In the genomic region with DNA sequence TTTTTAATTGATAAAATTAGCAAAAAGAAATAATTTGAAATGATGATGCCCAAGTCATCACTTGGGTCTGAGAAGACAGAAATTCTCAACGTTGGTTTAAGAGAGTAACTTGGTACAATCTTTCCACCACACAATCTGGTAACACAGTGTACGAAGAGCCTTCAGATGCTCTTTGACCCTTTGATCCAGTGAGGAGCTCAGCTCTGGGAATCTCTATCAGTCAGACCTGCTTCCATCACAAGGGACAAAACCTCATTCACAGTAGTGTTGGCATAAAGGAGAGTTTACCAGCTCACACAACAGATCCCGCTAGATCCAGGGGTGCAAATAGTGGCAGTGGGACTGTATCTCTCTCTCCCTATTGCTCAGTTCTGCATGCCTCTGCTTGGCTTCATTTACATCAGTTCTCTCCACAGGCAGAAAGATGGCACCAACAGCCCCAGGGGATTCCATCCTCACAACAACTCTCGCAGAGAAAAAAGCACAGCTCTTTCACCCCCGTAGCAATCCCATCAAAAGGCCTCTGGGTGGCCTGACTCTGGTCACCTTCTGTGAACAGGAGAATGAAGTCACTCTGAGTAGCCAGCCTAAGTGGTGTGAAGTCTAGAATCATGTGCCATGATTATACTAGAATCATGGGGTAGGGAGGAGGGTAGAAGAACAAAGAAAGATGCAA, we compare ENCODE assay signal across 12 cellular contexts.
DNase-seq lines count a peak whose midpoint lies in the region; ATAC-seq and TF ChIP-seq lines count a peak whose summit lies in the region.
"Had no signal": no experiment of that assay in that cellular context is flagged by ENCODE, and none has a peak within 500 bp of the region (broad histone marks: within the 10 kb centered on the region; RNA-seq: fewer than 3 reads in every experiment).

No MANE protein-coding gene starts in this region.

- in situ Hi-C loops in Panc1 (cut with HindIII; ENCODE audit: low pct_unique_long_range_greater_than_20kb, low sequenced_read_pairs) = no loop called here
- in situ Hi-C loops in transverse colon (cut with MboI; ENCODE audit: low pct_ligation_motif_present in 1 of 4, low pct_unique_long_range_greater_than_20kb in 1 of 4, low sequenced_read_pairs in 3 of 4) = loop anchor here in 3 of 4 donors (25.0 kb wide), 1 partner anchor 197 kb away; no protein-coding TSS in a partner anchor

- peak; percentile 8 for DNase-seq in activated CD8-positive, alpha-beta T cell treated with anti-CD3 and anti-CD28 coated beads for 36 hours
- DNase-seq in activated CD8-positive, alpha-beta T cell treated with anti-CD3 and anti-CD28 coated beads, Interleukin-2, amount 10 ng/mL, durations not matched to agents 7 days and 5 days = no peak
- DNase-seq in Panc1 (ENCODE audit: low read depth, low spot score) (no peak), foreskin fibroblast (peak in 1 of 2 donors; percentile 20), transverse colon (no peak), coronary artery (ENCODE audit: low spot score) (no peak), GM19238 (ENCODE audit: insufficient read length, low spot score) (no peak)
- DNase-seq: activated CD4-positive, alpha-beta T cell treated with anti-CD3 and anti-CD28 coated beads, Interleukin-2, amount 50 U/mL, for 4 hours; colonic mucosa had no signal

- no peak for ATAC-seq in activated CD8-positive, alpha-beta T cell treated with anti-CD3 and anti-CD28 coated beads for 36 hours
- no peak for ATAC-seq in activated CD8-positive, alpha-beta T cell treated with anti-CD3 and anti-CD28 coated beads, Interleukin-2, amount 10 ng/mL, durations not matched to agents 7 days and 5 days
- ATAC-seq in Panc1 (peak; percentile 82), GM21529 (IDR thresholded peaks at IDR 0.05; ENCODE audit: unreplicated experiment) (no peak)
- ATAC-seq: activated naive CD4-positive, alpha-beta T cell treated with anti-CD3 and anti-CD28 coated beads, Interleukin-2, amount 50 U/mL, for 72 hours had no signal

- H3K9me3 Mint-ChIP-seq in activated CD8-positive, alpha-beta T cell treated with anti-CD3 and anti-CD28 coated beads for 36 hours = no peaks in the 10 kb centered on the region
- no peaks in the 10 kb centered on the region for H3K9me3 Mint-ChIP-seq in activated CD8-positive, alpha-beta T cell treated with anti-CD3 and anti-CD28 coated beads, Interleukin-2, amount 10 ng/mL, durations not matched to agents 7 days and 5 days (ENCODE audit: insufficient read depth)
- H3K9me3 Mint-ChIP-seq: activated naive CD4-positive, alpha-beta T cell treated with anti-CD3 and anti-CD28 coated beads, Interleukin-2, amount 50 U/mL, for 72 hours had no signal

- H3K27ac Mint-ChIP-seq in activated CD8-positive, alpha-beta T cell treated with anti-CD3 and anti-CD28 coated beads for 36 hours = no peak overlapping the region
- no peak overlapping the region for H3K27ac Mint-ChIP-seq in activated CD8-positive, alpha-beta T cell treated with anti-CD3 and anti-CD28 coated beads, Interleukin-2, amount 10 ng/mL, durations not matched to agents 7 days and 5 days
- H3K27ac Mint-ChIP-seq: activated naive CD4-positive, alpha-beta T cell treated with anti-CD3 and anti-CD28 coated beads, Interleukin-2, amount 50 U/mL, for 72 hours had no signal

- H3K4me3 ChIP-seq in Panc1 (ENCODE audit: low read depth in 2 of 2, low read length in 2 of 2) = no peak overlapping the region
- H3K4me3 ChIP-seq in foreskin fibroblast (ENCODE audit: low read depth in 1 of 2, low read length in 2 of 2) = no peak overlapping the region
- H3K4me3 ChIP-seq in transverse colon = no peak overlapping the region
- no peak overlapping the region for H3K4me3 ChIP-seq in coronary artery
- H3K4me3 ChIP-seq: colonic mucosa, vagina had no signal

- TF ChIP-seq CTCF in activated CD8-positive, alpha-beta T cell treated with anti-CD3 and anti-CD28 coated beads for 36 hours (IDR thresholded peaks at IDR 0.05) = no peak
- TF ChIP-seq CTCF in Panc1 (IDR thresholded peaks at IDR 0.05) (no peak; the same call in 1 of the 2 replicates), foreskin fibroblast (IDR thresholded peaks at IDR 0.05; ENCODE audit: low read depth, low read length) (peak; percentile 3), transverse colon (IDR thresholded peaks at IDR 0.05) (no peak), coronary artery (IDR thresholded peaks at IDR 0.05) (no peak)

- CTCF ChIA-PET in activated CD8-positive, alpha-beta T cell treated with anti-CD3 and anti-CD28 coated beads for 36 hours (lab: Charles Lee) = interaction anchor here (1.2 to 2.0 kb wide), 6 partner anchors 10 to 246 kb away, joined by 3 to 9 read pairs (median 4); no protein-coding TSS in a partner anchor
- CTCF ChIA-PET in activated CD8-positive, alpha-beta T cell treated with anti-CD3 and anti-CD28 coated beads, Interleukin-2, amount 10 ng/mL, durations not matched to agents 7 days and 5 days (lab: Charles Lee) = interaction anchor here (1.1 to 1.7 kb wide), 3 partner anchors 10 to 151 kb away, joined by 3 to 5 read pairs (median 4); no protein-coding TSS in a partner anchor
- CTCF ChIA-PET in Panc1 (lab: Charles Lee) = no interaction called here

- H3K9me3 ChIP-seq in Panc1 (ENCODE audit: control insufficient read depth, insufficient read depth, low read depth, low read length) (no peaks in the 10 kb centered on the region), transverse colon (no peaks in the 10 kb centered on the region)
- H3K9me3 ChIP-seq: colonic mucosa, vagina had no signal

- H3K27ac ChIP-seq in Panc1 (ENCODE audit: low read length) (peak overlapping the region; percentile 21), transverse colon (no peak overlapping the region), coronary artery (no peak overlapping the region)
- H3K27ac ChIP-seq: colonic mucosa, vagina had no signal

- H3K4me1 ChIP-seq in Panc1 (ENCODE audit: control insufficient read depth, insufficient read depth, low read length) (no peaks in the 10 kb centered on the region; the same call in 1 of the 2 replicates), transverse colon (no peaks in the 10 kb centered on the region)
- H3K4me1 ChIP-seq: colonic mucosa, vagina had no signal

- 44 to 68% methylated on average over 1 to 5 of the region's 5 CpGs for WGBS in transverse colon (ENCODE audit: low coverage in 1 of 2), 2 donors

- no peaks in the 10 kb centered on the region for H3K36me3 Mint-ChIP-seq in activated CD8-positive, alpha-beta T cell treated with anti-CD3 and anti-CD28 coated beads for 36 hours (ENCODE audit: low read depth)
- no peaks in the 10 kb centered on the region for H3K36me3 Mint-ChIP-seq in activated CD8-positive, alpha-beta T cell treated with anti-CD3 and anti-CD28 coated beads, Interleukin-2, amount 10 ng/mL, durations not matched to agents 7 days and 5 days (ENCODE audit: low read depth)
- H3K36me3 Mint-ChIP-seq: activated naive CD4-positive, alpha-beta T cell treated with anti-CD3 and anti-CD28 coated beads, Interleukin-2, amount 50 U/mL, for 72 hours had no signal

- no peaks in the 10 kb centered on the region for H3K4me1 Mint-ChIP-seq in activated CD8-positive, alpha-beta T cell treated with anti-CD3 and anti-CD28 coated beads for 36 hours (ENCODE audit: low read depth)
- peaks cover 5% of the 10 kb centered on the region for H3K4me1 Mint-ChIP-seq in activated CD8-positive, alpha-beta T cell treated with anti-CD3 and anti-CD28 coated beads, Interleukin-2, amount 10 ng/mL, durations not matched to agents 7 days and 5 days (ENCODE audit: low read depth)

- no peaks in the 10 kb centered on the region for H3K36me3 ChIP-seq in Panc1 (ENCODE audit: control insufficient read depth, insufficient read depth, low read length)
- no peaks in the 10 kb centered on the region for H3K36me3 ChIP-seq in transverse colon
- H3K36me3 ChIP-seq: colonic mucosa, vagina had no signal

- intact Hi-C loops in activated CD8-positive, alpha-beta T cell treated with anti-CD3 and anti-CD28 coated beads for 36 hours (cut with micrococcal nuclease) = no loop called here
- intact Hi-C loops in Panc1 (cut with micrococcal nuclease; ENCODE audit: unreplicated experiment) = no loop called here
- intact Hi-C loops in transverse colon (cut with DNase I; ENCODE audit: low total_unique reads) = no loop called here

- POLR2A ChIA-PET in activated CD8-positive, alpha-beta T cell treated with anti-CD3 and anti-CD28 coated beads for 36 hours (lab: Charles Lee) = no interaction called here
- POLR2A ChIA-PET in activated CD8-positive, alpha-beta T cell treated with anti-CD3 and anti-CD28 coated beads, Interleukin-2, amount 10 ng/mL, durations not matched to agents 7 days and 5 days (lab: Charles Lee) = no interaction called here
- POLR2A ChIA-PET in Panc1 (lab: Charles Lee) = interaction anchor here (0.6 to 0.7 kb wide), 2 partner anchors 17 to 458 kb away, joined by 3 to 5 read pairs; no protein-coding TSS in a partner anchor

- H3K27me3 ChIP-seq in Panc1 (ENCODE audit: control insufficient read depth, insufficient read depth, low read length) (no peaks in the 10 kb centered on the region), transverse colon (no peaks in the 10 kb centered on the region)
- H3K27me3 ChIP-seq: colonic mucosa, vagina had no signal

- TF ChIP-seq EP300 in transverse colon (IDR thresholded peaks at IDR 0.05; ENCODE audit: low read depth) = no peak

- TF ChIP-seq POLR2A in transverse colon (IDR thresholded peaks at IDR 0.05) = no peak

- no TSS peak for BruUV-seq in Panc1 (replicated peaks; lab: Mats Ljungman, UMichigan)

- no peaks in the 10 kb centered on the region for H3K27me3 Mint-ChIP-seq in activated CD8-positive, alpha-beta T cell treated with anti-CD3 and anti-CD28 coated beads for 36 hours
- peaks cover 5% of the 10 kb centered on the region for H3K27me3 Mint-ChIP-seq in activated CD8-positive, alpha-beta T cell treated with anti-CD3 and anti-CD28 coated beads, Interleukin-2, amount 10 ng/mL, durations not matched to agents 7 days and 5 days (ENCODE audit: low read depth)

- no peak overlapping the region for H3K4me3 Mint-ChIP-seq in activated CD8-positive, alpha-beta T cell treated with anti-CD3 and anti-CD28 coated beads for 36 hours
- no peak overlapping the region for H3K4me3 Mint-ChIP-seq in activated CD8-positive, alpha-beta T cell treated with anti-CD3 and anti-CD28 coated beads, Interleukin-2, amount 10 ng/mL, durations not matched to agents 7 days and 5 days
